In the genomic region with DNA sequence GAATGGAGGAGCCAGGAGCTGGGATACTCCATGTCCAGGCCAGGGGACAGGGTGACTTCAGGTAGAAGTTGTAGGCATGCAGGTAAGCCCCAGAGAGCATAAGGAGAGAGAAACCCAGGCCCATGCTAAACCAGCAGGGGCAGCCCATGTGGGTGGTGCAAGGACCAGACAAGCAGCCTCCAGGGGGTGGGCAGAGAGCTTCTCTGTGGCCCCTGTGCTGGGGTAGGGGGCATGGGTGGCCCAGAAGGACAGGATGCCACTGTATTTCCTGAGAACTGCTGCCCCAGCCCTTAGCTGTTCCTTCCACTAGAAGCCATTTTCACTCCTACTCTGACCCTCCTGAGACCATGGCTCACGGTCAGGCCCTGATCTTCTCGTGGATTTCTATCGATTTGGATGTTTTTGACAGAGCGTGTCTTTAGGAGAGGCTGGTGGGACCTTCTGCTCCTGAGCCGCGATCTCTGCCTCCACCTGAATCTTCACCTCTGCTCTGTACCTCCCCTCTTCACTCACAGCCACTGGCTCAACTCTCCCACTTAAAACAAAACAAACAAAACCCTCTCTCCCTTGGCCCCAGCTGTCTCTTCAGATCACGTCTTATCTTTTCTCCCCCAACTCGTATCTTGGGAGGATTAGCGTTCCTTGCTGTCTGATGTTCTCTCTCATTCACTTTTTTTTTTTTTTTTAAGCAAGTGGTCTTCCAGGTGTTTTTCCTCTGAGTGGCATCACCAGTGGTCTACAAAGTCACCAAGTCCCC, we compare ENCODE assay signal across 22 cellular contexts.
DNase-seq lines count a peak whose midpoint lies in the region; ATAC-seq and TF ChIP-seq lines count a peak whose summit lies in the region.
"Had no signal": no experiment of that assay in that cellular context is flagged by ENCODE, and none has a peak within 500 bp of the region (broad histone marks: within the 10 kb centered on the region; RNA-seq: fewer than 3 reads in every experiment).

No MANE protein-coding gene starts in this region.

- TF ChIP-seq CTCF in neural crest cell (conservative IDR thresholded peaks at IDR 0.05): no peak

- H3K9ac ChIP-seq in NT2/D1 (ENCODE audit: insufficient read length, low read depth): peak overlapping the region; percentile 12
- H3K9ac ChIP-seq: KMS-11 had no signal

- peak; percentile 33 for DNase-seq in H7
- no peak for DNase-seq in NT2/D1 (ENCODE audit: low read depth, low spot score)
- DNase-seq in neural crest cell (ENCODE audit: low read depth, low spot score): no peak
- no peak for DNase-seq in HCEC 1CT
- DNase-seq in NCI-H1694 (lab: John Stamatoyannopoulos, UW): no peak
- no peak for DNase-seq in NCI-H748 treated with DMSO at 0.1 percent for 48 hours (lab: John Stamatoyannopoulos, UW)
- DNase-seq: activated B cell treated with CpG ODN at 0.5 μM for 24 hours; activated CD8-positive, alpha-beta T cell treated with anti-CD3 and anti-CD28 coated beads for 36 hours; activated gamma-delta T cell treated with Interleukin-2 at 50 U/mL for 16 hours; adrenal gland; CD4-positive, alpha-beta T cell; heart right ventricle; NCI-H1694 treated with DMSO at 0.1 percent for 48 hours; spleen; stimulated activated CD4-positive, alpha-beta T cell treated with anti-CD3 and anti-CD28 coated beads, Interleukin-4, amount 100 ng/mL, for 1 hour; stimulated activated naive CD4-positive, alpha-beta T cell had no signal

- H3K27ac Mint-ChIP-seq in dendritic cell treated with granulocyte-macrophage colony-stimulating factor and Interleukin-4, amounts not matched to agents 40 ng/mL and 50 ng/mL, for 4 days: peak overlapping the region; percentile 81
- H3K27ac Mint-ChIP-seq in neural crest cell (ENCODE audit: unreplicated experiment): peak overlapping the region; percentile 48
- H3K27ac Mint-ChIP-seq: activated B cell treated with CpG ODN at 0.5 μM for 24 hours; activated CD8-positive, alpha-beta T cell treated with anti-CD3 and anti-CD28 coated beads for 36 hours; CD4-positive, alpha-beta T cell had no signal

- H3K27me3 ChIP-seq in H7 (ENCODE audit: control insufficient read depth, insufficient read depth, low read length) (no peaks in the 10 kb centered on the region; the same call in 1 of the 2 replicates), NT2/D1 (ENCODE audit: insufficient read depth, insufficient read length) (peaks cover 4% of the 10 kb centered on the region)
- H3K27me3 ChIP-seq: adrenal gland, spleen, tibial nerve had no signal

- intact Hi-C loops in dendritic cell treated with granulocyte-macrophage colony-stimulating factor and Interleukin-4, amounts not matched to agents 40 ng/mL and 50 ng/mL, for 4 days (cut with micrococcal nuclease): loop anchor here (5.0 kb wide), 1 partner anchor 89 kb away; no protein-coding TSS in a partner anchor

- no peaks in the 10 kb centered on the region for H3K36me3 Mint-ChIP-seq in dendritic cell treated with granulocyte-macrophage colony-stimulating factor and Interleukin-4, amounts not matched to agents 40 ng/mL and 50 ng/mL, for 4 days (ENCODE audit: low read depth)
- no peaks in the 10 kb centered on the region for H3K36me3 Mint-ChIP-seq in neural crest cell (ENCODE audit: low read depth)

- H3K4me1 ChIP-seq in NT2/D1 (ENCODE audit: insufficient read depth, insufficient read length): peaks cover 9% of the 10 kb centered on the region
- H3K4me1 ChIP-seq: adrenal gland had no signal

- ATAC-seq in GM18861 (IDR thresholded peaks at IDR 0.05; ENCODE audit: unreplicated experiment): no peak
- ATAC-seq: activated CD8-positive, alpha-beta T cell treated with anti-CD3 and anti-CD28 coated beads for 36 hours had no signal

- H3K36me3 ChIP-seq in H7 (replicated peaks; ENCODE audit: control insufficient read depth, insufficient read depth, low read length) (no peaks in the 10 kb centered on the region), NT2/D1 (ENCODE audit: insufficient read depth, insufficient read length, low read length) (no peaks in the 10 kb centered on the region)
- H3K36me3 ChIP-seq: adrenal gland, heart right ventricle, left lung, spleen, tibial nerve had no signal

- H3K9me3 ChIP-seq in NT2/D1 (ENCODE audit: insufficient read depth, low read length): peaks cover 11% of the 10 kb centered on the region; the same call in 1 of the 2 replicates
- H3K9me3 ChIP-seq: adrenal gland, left lung, spleen, tibial nerve had no signal

- no peak overlapping the region for H3K4me3 Mint-ChIP-seq in dendritic cell treated with granulocyte-macrophage colony-stimulating factor and Interleukin-4, amounts not matched to agents 40 ng/mL and 50 ng/mL, for 4 days
- no peak overlapping the region for H3K4me3 Mint-ChIP-seq in neural crest cell
- H3K4me3 Mint-ChIP-seq: activated B cell treated with CpG ODN at 0.5 μM for 24 hours; activated CD8-positive, alpha-beta T cell treated with anti-CD3 and anti-CD28 coated beads for 36 hours; CD4-positive, alpha-beta T cell had no signal

- H3K4me3 ChIP-seq in H7 (ENCODE audit: insufficient read depth, low read depth, low read length) (no peak overlapping the region), NT2/D1 (ENCODE audit: insufficient read length, low read depth) (no peak overlapping the region)
- H3K4me3 ChIP-seq: adrenal gland, heart right ventricle, left lung, SK-N-MC, spleen, tibial nerve had no signal

- peaks cover 15% of the 10 kb centered on the region for H3K27me3 Mint-ChIP-seq in dendritic cell treated with granulocyte-macrophage colony-stimulating factor and Interleukin-4, amounts not matched to agents 40 ng/mL and 50 ng/mL, for 4 days
- peaks cover 3% of the 10 kb centered on the region for H3K27me3 Mint-ChIP-seq in neural crest cell (ENCODE audit: low read depth)

- peaks cover 9% of the 10 kb centered on the region for H3K9me3 Mint-ChIP-seq in dendritic cell treated with granulocyte-macrophage colony-stimulating factor and Interleukin-4, amounts not matched to agents 40 ng/mL and 50 ng/mL, for 4 days
- no peaks in the 10 kb centered on the region for H3K9me3 Mint-ChIP-seq in neural crest cell
- H3K9me3 Mint-ChIP-seq: activated B cell treated with CpG ODN at 0.5 μM for 24 hours; activated CD8-positive, alpha-beta T cell treated with anti-CD3 and anti-CD28 coated beads for 36 hours; CD4-positive, alpha-beta T cell had no signal

- peaks cover 47% of the 10 kb centered on the region for H3K4me1 Mint-ChIP-seq in dendritic cell treated with granulocyte-macrophage colony-stimulating factor and Interleukin-4, amounts not matched to agents 40 ng/mL and 50 ng/mL, for 4 days (ENCODE audit: low read depth)
- H3K4me1 Mint-ChIP-seq in neural crest cell: peaks cover 59% of the 10 kb centered on the region
